Comparison of ENCODE assay signal across 1 cellular context in the genomic region with DNA sequence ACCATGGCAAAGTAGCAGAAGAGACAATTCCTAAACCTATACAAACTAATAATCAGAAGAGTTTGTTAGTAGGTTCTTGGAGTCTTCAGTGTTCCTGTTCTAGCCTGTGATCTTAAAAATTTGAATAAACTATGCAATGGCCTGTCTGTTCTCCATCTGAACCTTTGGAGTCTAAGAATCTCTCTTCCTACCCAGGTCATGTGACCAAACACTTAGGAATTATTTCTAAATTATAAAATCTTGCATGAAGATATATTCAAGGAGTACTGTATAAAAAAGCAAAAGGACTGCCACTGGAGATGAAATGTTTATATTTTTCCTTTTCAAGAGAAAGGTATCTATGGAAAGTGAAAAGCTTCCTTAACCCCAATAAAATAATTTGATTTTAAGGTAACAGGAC.
TF ChIP-seq lines count a peak whose summit lies in the region.

No MANE protein-coding gene starts in this region.

TF ChIP-seq in SK-N-SH treated with all-trans-retinoic acid at 6 μM for 48 hours, 23 proteins besides CTCF, POLR2A, EP300 and RAD21 (continued from another document):
- TF ChIP-seq TSHZ2 (CRISPR knock-in tag; IDR thresholded peaks at IDR 0.05) (no peak), SNAI2 (CRISPR knock-in tag; IDR thresholded peaks at IDR 0.05) (no peak), CSDC2 (CRISPR knock-in tag; IDR thresholded peaks at IDR 0.05) (no peak), ZC3H10 (CRISPR knock-in tag; IDR thresholded peaks at IDR 0.05) (no peak), ZNF565 (CRISPR knock-in tag; conservative IDR thresholded peaks at IDR 0.05; ENCODE audit: low read depth) (no peak), ISL1 (CRISPR knock-in tag; IDR thresholded peaks at IDR 0.05) (no peak), GLIS3 (CRISPR knock-in tag; IDR thresholded peaks at IDR 0.05) (no peak), ESRRG (CRISPR knock-in tag; IDR thresholded peaks at IDR 0.05) (no peak), TOX (CRISPR knock-in tag; IDR thresholded peaks at IDR 0.05; ENCODE audit: borderline replicate concordance) (no peak)
TF ChIP-seq in SK-N-SH treated with all-trans-retinoic acid at 6 μM for 48 hours: peak in this region for 0.
